Comparison of ENCODE assay signal across 8 cellular contexts in the genomic region with DNA sequence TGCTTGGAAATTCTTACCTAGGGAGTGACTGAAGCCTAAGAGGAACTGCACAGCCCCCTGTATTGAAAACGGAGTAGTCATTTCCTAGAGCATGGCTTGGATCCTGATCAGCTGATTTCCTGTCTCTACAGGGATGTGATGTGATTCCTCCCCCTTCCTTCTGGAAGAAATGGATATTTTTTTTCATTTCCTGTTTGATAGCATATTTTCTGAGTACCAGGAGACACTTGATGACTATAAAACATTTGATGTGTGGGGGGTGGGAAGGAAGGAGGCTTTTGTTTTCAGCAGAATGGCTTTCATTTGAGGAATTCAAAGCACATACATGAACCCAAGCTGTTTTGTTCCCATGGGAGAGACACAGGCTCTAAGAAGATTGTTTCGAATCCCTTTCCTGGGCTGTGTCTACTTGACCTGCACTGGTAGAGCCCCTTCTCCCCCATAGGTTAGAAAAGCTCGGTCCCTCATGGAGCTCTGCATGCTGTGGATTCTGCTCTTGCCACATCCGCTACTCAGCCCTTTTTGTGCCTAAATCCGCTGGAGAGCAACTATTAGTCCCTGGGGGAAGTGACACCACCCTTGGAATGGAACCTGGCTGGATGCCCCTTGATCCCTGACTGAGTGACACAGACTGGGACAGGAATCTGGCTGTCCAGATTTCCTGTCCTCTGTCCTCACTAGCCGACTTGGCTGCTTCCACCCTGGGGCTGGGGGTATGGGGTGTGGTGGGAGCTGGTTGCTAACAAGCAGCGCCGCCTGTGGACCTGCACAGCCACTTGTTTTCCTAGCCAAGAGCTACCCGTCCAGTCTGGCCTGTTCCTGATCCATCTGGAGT.
DNase-seq lines count a peak whose midpoint lies in the region; ATAC-seq and TF ChIP-seq lines count a peak whose summit lies in the region.

No MANE protein-coding gene starts in this region.

- no peak overlapping the region for H3K4me3 Mint-ChIP-seq in CD8-positive, alpha-beta T cell
- H3K4me3 Mint-ChIP-seq in activated T-helper 17 cell treated with anti-CD3 and anti-CD28 coated beads, Interleukin-2, amount 50 U/mL, for 72 hours, result no peak overlapping the region

- H3K9ac ChIP-seq in neuronal stem cell (ENCODE audit: low read depth, low read length, poor library complexity), result peak overlapping the region; percentile 51

- no peak overlapping the region for H3K14ac ChIP-seq in neuronal stem cell (ENCODE audit: low read length)

- no peak overlapping the region for H2BK5ac ChIP-seq in neuronal stem cell (ENCODE audit: low read length)

- no peak overlapping the region for H3K27ac Mint-ChIP-seq in CD8-positive, alpha-beta T cell
- H3K27ac Mint-ChIP-seq in activated T-helper 17 cell treated with anti-CD3 and anti-CD28 coated beads, Interleukin-2, amount 50 U/mL, for 72 hours, result no peak overlapping the region

- no peak overlapping the region for H2AK5ac ChIP-seq in neuronal stem cell (ENCODE audit: low read depth, low read length)

- peak overlapping the region; percentile 99 for H3K27ac ChIP-seq in neuronal stem cell (replicated peaks; ENCODE audit: low read length)
- no peak overlapping the region for H3K27ac ChIP-seq in CD8-positive, alpha-beta T cell (ENCODE audit: low read depth, low read length)

- H2BK12ac ChIP-seq in neuronal stem cell (ENCODE audit: low read length), result no peak overlapping the region

- peak overlapping the region; percentile 37 for H3K4me2 ChIP-seq in neuronal stem cell (ENCODE audit: insufficient read depth, low read length, poor library complexity, severe bottlenecking)

- H3K79me1 ChIP-seq in neuronal stem cell (ENCODE audit: low read depth, low read length), result no peaks in the 10 kb centered on the region

- H4K91ac ChIP-seq in neuronal stem cell (ENCODE audit: low read depth, low read length, poor library complexity), result no peak overlapping the region

- no peak overlapping the region for H3K4ac ChIP-seq in neuronal stem cell (ENCODE audit: low read length)

- intact Hi-C loops in CD8-positive, alpha-beta T cell (cut with DNase I, micrococcal nuclease), result no loop called here

- peaks cover 0 to 12% of the 10 kb centered on the region in 2 donors for H3K36me3 ChIP-seq in neuronal stem cell (replicated peaks in 1 of 2; ENCODE audit: control insufficient read depth in 2 of 2, insufficient read depth in 2 of 2, low read length in 2 of 2)
- H3K36me3 ChIP-seq in CD8-positive, alpha-beta T cell (ENCODE audit: insufficient read depth, low read length), result no peaks in the 10 kb centered on the region

- peaks cover 5% of the 10 kb centered on the region for H3K4me1 Mint-ChIP-seq in CD8-positive, alpha-beta T cell (ENCODE audit: low read depth)
- H3K4me1 Mint-ChIP-seq in activated T-helper 17 cell treated with anti-CD3 and anti-CD28 coated beads, Interleukin-2, amount 50 U/mL, for 72 hours, result no peaks in the 10 kb centered on the region

- peak; percentile 40 for TF ChIP-seq CTCF in fibroblast of pulmonary artery (IDR thresholded peaks at IDR 0.05; ENCODE audit: low read length, missing control alignments)
- TF ChIP-seq CTCF in CD8-positive, alpha-beta T cell (IDR thresholded peaks at IDR 0.05), result no peak

- no peak overlapping the region for H2BK120ac ChIP-seq in neuronal stem cell (ENCODE audit: low read depth, low read length)

- no CpG with 5 or more reads among the region's 9 CpGs for WGBS in neuronal stem cell (ENCODE audit: extremely low coverage in 2 of 2, insufficient read length in 2 of 2, insufficient replicate concordance in 1 of 2), 2 donors

- no peak overlapping the region for H3K23ac ChIP-seq in neuronal stem cell (ENCODE audit: low read depth, low read length, poor library complexity)

- ATAC-seq in CD8-positive, alpha-beta T cell, result no peak
- ATAC-seq in activated T-helper 17 cell treated with anti-CD3 and anti-CD28 coated beads, Interleukin-2, amount 50 U/mL, for 72 hours (replicated peaks), result no peak
- ATAC-seq in HG03097 (IDR thresholded peaks at IDR 0.05; ENCODE audit: low FRiP score, unreplicated experiment) (no peak), GM18502 (IDR thresholded peaks at IDR 0.05; ENCODE audit: poor library complexity, unreplicated experiment) (no peak)

- CTCF ChIA-PET in CD8-positive, alpha-beta T cell (lab: Charles Lee), result interaction anchor here (1.9 to 2.1 kb wide), 2 partner anchors 59 to 126 kb away, joined by 5 to 6 read pairs; no protein-coding TSS in a partner anchor

- H3K27me3 ChIP-seq in neuronal stem cell (ENCODE audit: control insufficient read depth in 3 of 3, insufficient read depth in 3 of 3, low read depth in 1 of 3, low read length in 3 of 3), result no peaks in the 10 kb centered on the region
- no peaks in the 10 kb centered on the region for H3K27me3 ChIP-seq in CD8-positive, alpha-beta T cell (ENCODE audit: insufficient read depth, low read length)

- peak overlapping the region; percentile 35 for H2AFZ ChIP-seq in neuronal stem cell (ENCODE audit: low read length)

- peaks cover 0 to 5% of the 10 kb centered on the region in 2 donors for H3K9me3 ChIP-seq in neuronal stem cell (replicated peaks in 1 of 2; ENCODE audit: control insufficient read depth in 2 of 2, insufficient read depth in 1 of 2, low read depth in 1 of 2, low read length in 2 of 2)
- no peaks in the 10 kb centered on the region for H3K9me3 ChIP-seq in CD8-positive, alpha-beta T cell (ENCODE audit: low read length)

- no peak overlapping the region for H2BK15ac ChIP-seq in neuronal stem cell (ENCODE audit: low read length)

- no peak overlapping the region for H4K8ac ChIP-seq in neuronal stem cell (ENCODE audit: low read depth, low read length)

- POLR2A ChIA-PET in CD8-positive, alpha-beta T cell (lab: Charles Lee), result no interaction called here

- no peaks in the 10 kb centered on the region for H3K36me3 Mint-ChIP-seq in CD8-positive, alpha-beta T cell
- no peaks in the 10 kb centered on the region for H3K36me3 Mint-ChIP-seq in activated T-helper 17 cell treated with anti-CD3 and anti-CD28 coated beads, Interleukin-2, amount 50 U/mL, for 72 hours (ENCODE audit: low read depth)

- H3K18ac ChIP-seq in neuronal stem cell (ENCODE audit: low read length), result peak overlapping the region; percentile 48

- no peaks in the 10 kb centered on the region for H3K27me3 Mint-ChIP-seq in CD8-positive, alpha-beta T cell (ENCODE audit: low read depth)
- H3K27me3 Mint-ChIP-seq in activated T-helper 17 cell treated with anti-CD3 and anti-CD28 coated beads, Interleukin-2, amount 50 U/mL, for 72 hours, result no peaks in the 10 kb centered on the region

- H3K4me3 ChIP-seq in fibroblast of pulmonary artery (replicated peaks; ENCODE audit: low read depth, low read length) (peak overlapping the region; percentile 24), neuronal stem cell (ENCODE audit: low read length in 2 of 2) (peak overlapping the region; percentile 13 to 38)
- H3K4me3 ChIP-seq in CD8-positive, alpha-beta T cell (ENCODE audit: low read depth, low read length), result no peak overlapping the region

- no peaks in the 10 kb centered on the region for H3K9me3 Mint-ChIP-seq in CD8-positive, alpha-beta T cell
- no peaks in the 10 kb centered on the region for H3K9me3 Mint-ChIP-seq in activated T-helper 17 cell treated with anti-CD3 and anti-CD28 coated beads, Interleukin-2, amount 50 U/mL, for 72 hours

- H3K4me1 ChIP-seq in neuronal stem cell (ENCODE audit: control insufficient read depth in 2 of 2, insufficient read depth in 1 of 2, low read depth in 1 of 2, low read length in 2 of 2), result peaks cover 33 to 35% of the 10 kb centered on the region in 2 donors
- H3K4me1 ChIP-seq in CD8-positive, alpha-beta T cell (ENCODE audit: insufficient read depth, low read length), result no peaks in the 10 kb centered on the region

- DNase-seq in DMS 273 (lab: John Stamatoyannopoulos, UW; ENCODE audit: unreplicated experiment) (peak; percentile 99), NCI-H82 (lab: John Stamatoyannopoulos, UW) (peak; percentile 85), fibroblast of pulmonary artery (ENCODE audit: low read depth) (peak; percentile 83), neuronal stem cell (ENCODE audit: low spot score) (peak; percentile 74)
- DNase-seq in CD8-positive, alpha-beta T cell, result no peak

Comparison
In these comparisons a context has a peak if more than half of its experiments do, and no peak if none do; other contexts are left out.
1. DNase-seq: peak in DMS 273 (single experiment), NCI-H82 (single experiment), fibroblast of pulmonary artery (single experiment) and neuronal stem cell (single experiment); none in CD8-positive, alpha-beta T cell (0 of 7).